8 cellular contexts compared by ENCODE assay signal in the genomic region with DNA sequence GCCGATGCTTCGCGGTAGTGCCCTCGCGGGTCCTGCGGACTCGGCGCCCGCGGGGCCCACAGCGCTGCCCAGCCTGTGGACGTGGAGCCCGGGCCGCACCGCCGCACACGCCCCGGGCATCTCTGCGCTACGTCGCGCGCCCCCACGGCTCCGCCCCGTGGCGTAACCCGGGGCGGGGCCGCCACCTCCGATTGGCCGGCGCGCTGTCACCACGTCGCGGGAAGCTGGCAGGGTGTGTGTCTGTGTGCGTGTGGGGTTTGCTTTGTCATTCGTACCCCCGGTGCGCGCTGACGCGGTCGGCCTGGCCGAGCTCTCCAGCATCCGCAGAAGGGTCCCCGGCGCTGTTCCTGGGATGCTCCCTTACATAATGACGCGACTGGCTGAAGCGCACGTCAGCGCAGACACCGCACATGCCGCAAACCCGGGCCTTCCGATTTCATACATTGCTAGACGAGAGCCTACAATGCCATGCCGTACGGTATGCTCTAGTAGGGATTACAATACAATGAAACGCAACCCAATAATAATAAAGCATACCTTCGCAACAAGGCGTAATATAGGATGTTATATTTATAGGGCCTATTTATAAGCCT. TPM values are rescaled to one million over a fixed set of nuclear protein-coding genes. Genes with fewer than 3 reads are reported as not detected.
DNase-seq lines count a peak whose midpoint lies in the region; ATAC-seq and TF ChIP-seq lines count a peak whose summit lies in the region.

No MANE protein-coding gene starts in this region.

- TF ChIP-seq CTCF in MM.1S (IDR thresholded peaks at IDR 0.05; ENCODE audit: low read length): no peak
- TF ChIP-seq CTCF in gastroesophageal sphincter (IDR thresholded peaks at IDR 0.05): peak in 1 of 4 experiments; percentile 13
- TF ChIP-seq CTCF in neutrophil (IDR thresholded peaks at IDR 0.05): peak; percentile 18

- TF ChIP-seq EP300 in gastroesophageal sphincter (IDR thresholded peaks at IDR 0.05): no peak

- peak; percentile 96 for DNase-seq in GM03348 (ENCODE audit: low spot score)
- peak; percentile 75 for DNase-seq in HCEC 1CT
- DNase-seq in MM.1S: peak; percentile 87
- DNase-seq in SHP77 (lab: John Stamatoyannopoulos, UW): peak; percentile 77 to 79
- peak; percentile 82 for DNase-seq in activated gamma-delta T cell treated with Interleukin-2 at 50 U/mL for 16 hours
- peak; percentile 92 for DNase-seq in superior temporal gyrus (ENCODE audit: extremely low spot score)

- H3K27ac ChIP-seq in MM.1S (ENCODE audit: low read length) (peak overlapping the region; percentile 57; the same call in 1 of the 2 replicates), gastroesophageal sphincter (peak overlapping the region; percentile 63 to 99 (median 95)), neutrophil (peak overlapping the region; percentile 93)

- H3K9ac ChIP-seq in MM.1S (ENCODE audit: low read length): peak overlapping the region; percentile 74

- H3K4me2 ChIP-seq in MM.1S (ENCODE audit: low read depth, low read length): peak overlapping the region; percentile 83

- H2AFZ ChIP-seq in MM.1S (ENCODE audit: low read length): peak overlapping the region; percentile 90

- 0 to 4% methylated on average over 2 to 4 of the region's 64 CpGs for WGBS in gastroesophageal sphincter (ENCODE audit: low coverage in 1 of 2), 2 donors

- H3F3A ChIP-seq in MM.1S (ENCODE audit: insufficient read depth, low read length): peaks cover 6% of the 10 kb centered on the region; the same call in 1 of the 2 replicates

- H4K20me1 ChIP-seq in MM.1S (ENCODE audit: insufficient read depth, low read length): no peaks in the 10 kb centered on the region

- no peaks in the 10 kb centered on the region for H3K9me3 ChIP-seq in MM.1S (replicated peaks; ENCODE audit: insufficient read depth, low read length)
- H3K9me3 ChIP-seq in gastroesophageal sphincter: no peaks in the 10 kb centered on the region
- H3K9me3 ChIP-seq in neutrophil: no peaks in the 10 kb centered on the region

- no peaks in the 10 kb centered on the region for H3K36me3 ChIP-seq in MM.1S (replicated peaks; ENCODE audit: insufficient read depth, low read length)
- H3K36me3 ChIP-seq in gastroesophageal sphincter: no peaks in the 10 kb centered on the region
- peaks cover 5% of the 10 kb centered on the region for H3K36me3 ChIP-seq in neutrophil

- peaks cover 26% of the 10 kb centered on the region for H3K79me2 ChIP-seq in MM.1S (ENCODE audit: low read length)

- H3K4me1 ChIP-seq in MM.1S (ENCODE audit: low read length): peaks cover 7% of the 10 kb centered on the region
- H3K4me1 ChIP-seq in gastroesophageal sphincter: peaks cover 5 to 43% (median 9%) of the 10 kb centered on the region in 3 donors
- H3K4me1 ChIP-seq in neutrophil (ENCODE audit: control insufficient read depth in 1 of 2, insufficient read depth in 1 of 2, low read depth in 1 of 2, low read length in 1 of 2): peaks cover 14 to 18% of the 10 kb centered on the region in 2 experiments

- peak; percentile 90 for ATAC-seq in gastroesophageal sphincter

- peak overlapping the region; percentile 82 for H3K4me3 ChIP-seq in MM.1S (ENCODE audit: low read length)
- H3K4me3 ChIP-seq in gastroesophageal sphincter: peak overlapping the region; percentile 84 to 90
- peak overlapping the region; percentile 86 to 100 for H3K4me3 ChIP-seq in neutrophil (ENCODE audit: low read depth in 1 of 2, low read length in 1 of 2)

- no peaks in the 10 kb centered on the region for H3K27me3 ChIP-seq in MM.1S (replicated peaks; ENCODE audit: insufficient read depth, low read length)
- no peaks in the 10 kb centered on the region for H3K27me3 ChIP-seq in gastroesophageal sphincter
- no peaks in the 10 kb centered on the region for H3K27me3 ChIP-seq in neutrophil

- peak; percentile 78 to 86 for TF ChIP-seq POLR2A in gastroesophageal sphincter (IDR thresholded peaks at IDR 0.05)

- no peaks in the 10 kb centered on the region for H3K9me2 ChIP-seq in MM.1S (replicated peaks; ENCODE audit: insufficient read depth, low read length)

RNA-seq across cellular contexts. Expression of a gene that starts 0.5 kb away (rescaled TPM):
- total RNA-seq in gastroesophageal sphincter: 10 to 100 TPM; 15.5 to 24.5 (median 19.0) TPM

RNA-seq across cellular contexts. Expression of a gene that starts 9.5 kb away (rescaled TPM):
- total RNA-seq in gastroesophageal sphincter: not detected

Comparison
In these comparisons a context has a peak if more than half of its experiments do, and no peak if none do; other contexts are left out.
1. Peak in every context shown above with its lines: DNase-seq, ATAC-seq, H3K4me3 ChIP-seq and H3K27ac ChIP-seq.